Comparison of ENCODE assay signal across 8 cellular contexts in genomic region chr4:38889143-38889542, GRCh38. TPM values are rescaled to one million over a fixed set of nuclear protein-coding genes. Genes with fewer than 3 reads are reported as not detected.
DNase-seq lines count a peak whose midpoint lies in the region; ATAC-seq, FAIRE-seq and TF ChIP-seq lines count a peak whose summit lies in the region.

No MANE protein-coding gene starts in this region.

- TF ChIP-seq EP300 in GM12878 (IDR thresholded peaks at IDR 0.05; ENCODE audit: borderline replicate concordance in 1 of 2, control insufficient read depth in 1 of 2, low read depth in 2 of 2, low read length in 2 of 2): peak; percentile 68 to 86; a peak in 3 of 4 replicates

- H3K27me3 ChIP-seq in GM12878 (replicated peaks in 1 of 2; ENCODE audit: control insufficient read depth in 2 of 2, insufficient read depth in 2 of 2, low read length in 1 of 2) (no peaks in the 10 kb centered on the region), muscle layer of duodenum (ENCODE audit: low read depth, low read length) (no peaks in the 10 kb centered on the region)

- in situ Hi-C loops in GM12878 (cut with MboI): no loop called here

- H3K27ac ChIP-seq in GM12878 (ENCODE audit: control insufficient read depth, insufficient read depth) (peak overlapping the region; percentile 64; the same call in 1 of the 2 replicates), muscle layer of duodenum (ENCODE audit: low read length) (peak overlapping the region; percentile 68)

- ATAC-seq in HG03196 (IDR thresholded peaks at IDR 0.05; ENCODE audit: unreplicated experiment) (peak; percentile 62), GM12878 (peak; percentile 85), GM21423 (IDR thresholded peaks at IDR 0.05; ENCODE audit: unreplicated experiment) (no peak), GM19035 (IDR thresholded peaks at IDR 0.05; ENCODE audit: unreplicated experiment) (no peak)
- no peak for ATAC-seq in effector memory CD8-positive, alpha-beta T cell (replicated peaks)

- H3K36me3 ChIP-seq in GM12878 (ENCODE audit: control insufficient read depth in 2 of 2, insufficient read depth in 2 of 2, low read length in 1 of 2) (no peaks in the 10 kb centered on the region), muscle layer of duodenum (ENCODE audit: control insufficient read depth in 1 of 2, insufficient read depth in 2 of 2, low read length in 2 of 2) (peaks cover 11 to 16% of the 10 kb centered on the region in 2 donors)

- H4K20me1 ChIP-seq in GM12878 (ENCODE audit: control insufficient read depth, insufficient read depth): no peaks in the 10 kb centered on the region

- 95% methylated on average over 1 of the region's 1 CpG for WGBS in GM12878 (ENCODE audit: insufficient coverage, insufficient replicate concordance, low lambda C conversion rate, missing lambda C conversion rate)

- intact Hi-C loops in GM12878 (cut with micrococcal nuclease; ENCODE audit: unreplicated experiment): loop anchor here (2.0 kb wide), 1 partner anchor 28 kb away; no protein-coding TSS in a partner anchor

- no peaks in the 10 kb centered on the region for H3K4me1 Mint-ChIP-seq in effector memory CD8-positive, alpha-beta T cell (ENCODE audit: low read depth in 2 of 2)

- TF ChIP-seq POLR2A in GM12878 (IDR thresholded peaks at IDR 0.05; ENCODE audit: low read depth, low read length): no peak

- H3K4me1 ChIP-seq in GM12878 (ENCODE audit: control insufficient read depth, insufficient read depth, low read length): peaks cover 4% of the 10 kb centered on the region
- peaks cover 0 to 8% of the 10 kb centered on the region in 2 donors for H3K4me1 ChIP-seq in muscle layer of duodenum (ENCODE audit: control insufficient read depth in 1 of 2, insufficient read depth in 2 of 2, low read length in 2 of 2)

- H3K9me3 ChIP-seq in GM12878 (replicated peaks; ENCODE audit: control insufficient read depth, insufficient read depth, low read length) (no peaks in the 10 kb centered on the region), muscle layer of duodenum (ENCODE audit: control insufficient read depth in 1 of 2, low read length in 2 of 2) (no peaks in the 10 kb centered on the region)

- SMC1A ChIA-PET in GM12878 (lab: Charles Lee; ENCODE audit: uncharacterized antibody, unreplicated experiment): interaction anchor here (0.6 to 5.1 kb wide), 29 partner anchors 13 to 820 kb away, joined by 3 to 58 read pairs (median 4); partner anchors contain the start of genes FAM114A1, TLR1, TLR10 and TLR6

- H3K79me2 ChIP-seq in GM12878 (ENCODE audit: control insufficient read depth, insufficient read depth, low read length): no peaks in the 10 kb centered on the region

- H2AFZ ChIP-seq in GM12878 (ENCODE audit: control insufficient read depth, low read depth, low read length): peak overlapping the region; percentile 37; the same call in 1 of the 2 replicates

- POLR2A ChIA-PET in GM12878 (lab: Charles Lee) (interaction anchor here (0.6 to 3.2 kb wide), 20 partner anchors 9 to 911 kb away, joined by 3 to 21 read pairs (median 4); partner anchors contain the start of genes FAM114A1 and TLR1), HEK293T (lab: Yijun Ruan, JAX) (no interaction called here)

- RAD21 ChIA-PET in GM12878 (lab: Charles Lee; ENCODE audit: unreplicated experiment): interaction anchor here (0.6 to 4.1 kb wide), 23 partner anchors 8 to 709 kb away, joined by 3 to 43 read pairs (median 5); partner anchors contain the start of genes FAM114A1, TLR10 and TLR6

- CTCF ChIA-PET in GM12878 (lab: Yijun Ruan, JAX): interaction anchor here (0.7 to 7.9 kb wide), 18 partner anchors 10 to 710 kb away, joined by 3 to 100 read pairs (median 4); partner anchors contain the start of genes FAM114A1 and TLR10
- CTCF ChIA-PET in HEK293T (lab: Yijun Ruan, JAX): no interaction called here

- BruUV-seq in GM12878 (replicated peaks; lab: Mats Ljungman, UMichigan): no TSS peak

- H3K4me3 ChIP-seq in GM12878 (no peak overlapping the region), muscle layer of duodenum (ENCODE audit: low read depth in 1 of 2, low read length in 2 of 2) (peak overlapping the region in 1 of 2 donors; percentile 2)

- H3K27ac Mint-ChIP-seq in effector memory CD8-positive, alpha-beta T cell: peak overlapping the region in 1 of 2 donors; percentile 28

- peak; percentile 74 for FAIRE-seq in GM12878 (lab: Jason Lieb, UNC)

- H3K36me3 Mint-ChIP-seq in effector memory CD8-positive, alpha-beta T cell (ENCODE audit: insufficient read depth): peaks cover 3% of the 10 kb centered on the region

- no peak for TF ChIP-seq CTCF in GM12878 (IDR thresholded peaks at IDR 0.05 in 2 of 3, conservative IDR thresholded peaks at IDR 0.05 in 1 of 3; ENCODE audit: control insufficient read depth in 2 of 3, extremely low read depth in 1 of 3, insufficient read depth in 1 of 3, low read depth in 3 of 3, low read length in 3 of 3)

- no peak overlapping the region for H3K4me3 Mint-ChIP-seq in effector memory CD8-positive, alpha-beta T cell

- no peaks in the 10 kb centered on the region for H3K9me3 Mint-ChIP-seq in effector memory CD8-positive, alpha-beta T cell

- TF ChIP-seq RAD21 in GM12878 (IDR thresholded peaks at IDR 0.05; ENCODE audit: insufficient read depth, low read depth, low read length): no peak

- H3K27me3 Mint-ChIP-seq in effector memory CD8-positive, alpha-beta T cell: no peaks in the 10 kb centered on the region

- DNase-seq in EL (peak; percentile 74), GM12878 (ENCODE audit: low read depth, low spot score) (peak; percentile 58), HEK293T (ENCODE audit: extremely low spot score) (no peak)
- DNase-seq in effector memory CD8-positive, alpha-beta T cell: no peak

- H3K4me2 ChIP-seq in GM12878 (ENCODE audit: control insufficient read depth, insufficient read depth): no peak overlapping the region

- no peak overlapping the region for H3K9ac ChIP-seq in GM12878 (ENCODE audit: control insufficient read depth, insufficient read depth, low read length)

TF ChIP-seq in GM12878, 131 proteins besides CTCF, POLR2A, EP300 and RAD21 (continues in another document):
- TF ChIP-seq ESRRA (IDR thresholded peaks at IDR 0.05; ENCODE audit: low read length) (no peak), ATF2 (IDR thresholded peaks at IDR 0.05; ENCODE audit: low read length) (peak; percentile 66)

TF ChIP-seq in HEK293T, 16 proteins besides CTCF, POLR2A, EP300 and RAD21:
- TF ChIP-seq FOXK2 (IDR thresholded peaks at IDR 0.05) (no peak), BHLHE40 (IDR thresholded peaks at IDR 0.05; ENCODE audit: borderline replicate concordance) (no peak), SUZ12 (IDR thresholded peaks at IDR 0.05) (no peak), HDGF (IDR thresholded peaks at IDR 0.05; ENCODE audit: borderline replicate concordance) (no peak), SP1 (IDR thresholded peaks at IDR 0.05) (no peak)
- TF ChIP-seq, protein P1, sequence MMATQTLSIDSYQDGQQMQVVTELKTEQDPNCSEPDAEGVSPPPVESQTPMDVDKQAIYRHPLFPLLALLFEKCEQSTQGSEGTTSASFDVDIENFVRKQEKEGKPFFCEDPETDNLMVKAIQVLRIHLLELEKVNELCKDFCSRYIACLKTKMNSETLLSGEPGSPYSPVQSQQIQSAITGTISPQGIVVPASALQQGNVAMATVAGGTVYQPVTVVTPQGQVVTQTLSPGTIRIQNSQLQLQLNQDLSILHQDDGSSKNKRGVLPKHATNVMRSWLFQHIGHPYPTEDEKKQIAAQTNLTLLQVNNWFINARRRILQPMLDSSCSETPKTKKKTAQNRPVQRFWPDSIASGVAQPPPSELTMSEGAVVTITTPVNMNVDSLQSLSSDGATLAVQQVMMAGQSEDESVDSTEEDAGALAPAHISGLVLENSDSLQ (IDR thresholded peaks at IDR 0.05): no peak

RNA-seq across cellular contexts. Expression of gene FAM114A1, which starts 21.5 kb away (rescaled TPM):
- 34.8 and 41.1 TPM in 2 replicates for total RNA-seq in GM12878 (2013; cell fraction: nucleolus; rRNA removed)
- total RNA-seq in GM12878 (2014; rRNA removed) (4.0 and 4.1 TPM in 2 replicates), GM12878 (2014; rRNA removed; fragmentation: Illumina TruSeq; extraction: Trizol) (3.4 and 5.0 TPM in 2 replicates), GM12878 (2021) (5.0 and 5.4 TPM in 2 replicates)
- 2.2 TPM for polyA plus RNA-seq in GM12878 (2011; ENCODE audit: low read depth)
- polyA plus RNA-seq in GM12878 (2011; rRNA removed) (3.4 and 4.0 TPM in 2 replicates), GM12878 (2014; fragmentation: Illumina TruSeq; extraction: Trizol) (4.6 and 6.0 TPM in 2 replicates), GM12878 (2014; fragmentation: Nextera tagmentation; extraction: Ambion mirVana) (1 to 10 TPM; 1.3 to 1.9 TPM), GM12878 (2014; rRNA removed) (4.3 and 6.2 TPM in 2 replicates), GM12878 (2016; fragmentation: Nextera tagmentation; extraction: Ambion mirVana) (1 to 10 TPM; 2.5 to 3.8 TPM)
- 3.0 and 3.8 TPM in 2 replicates for polyA plus RNA-seq in GM12878 (2011; cell fraction: cytosol; rRNA removed)
- polyA plus RNA-seq in GM12878 (2011; cell fraction: nucleus; rRNA removed): 3.3 and 4.2 TPM in 2 replicates
- polyA plus RNA-seq in GM12878 (2012): 4.6 and 5.2 TPM in 2 replicates
- 2.0 and 3.6 TPM in 2 replicates for polyA minus RNA-seq in GM12878 (2011; rRNA and poly(A)+ RNA removed)
- 0.52 and 0.67 TPM in 2 replicates for polyA minus RNA-seq in GM12878 (2011; cell fraction: cytosol; rRNA and poly(A)+ RNA removed)
- 1.9 and 2.3 TPM in 2 replicates for polyA minus RNA-seq in GM12878 (2011; cell fraction: nucleus; rRNA and poly(A)+ RNA removed)

RNA-seq across cellular contexts. Expression of gene TLR6, which starts 32.5 kb away (rescaled TPM):
- total RNA-seq in GM12878 (2013; cell fraction: nucleolus; rRNA removed): 174 and 189 TPM in 2 replicates
- total RNA-seq in GM12878 (2014; rRNA removed): 15.4 and 18.1 TPM in 2 replicates
- 18.0 and 18.1 TPM in 2 replicates for total RNA-seq in GM12878 (2014; rRNA removed; fragmentation: Illumina TruSeq; extraction: Trizol)
- 19.1 and 22.4 TPM in 2 replicates for total RNA-seq in GM12878 (2021)
- 11.6 TPM for polyA plus RNA-seq in GM12878 (2011; ENCODE audit: low read depth)
- 49.4 and 72.4 TPM in 2 replicates for polyA plus RNA-seq in GM12878 (2011; rRNA removed)
- 13.1 and 18.0 TPM in 2 replicates for polyA plus RNA-seq in GM12878 (2011; cell fraction: cytosol; rRNA removed)
- 21.4 and 25.3 TPM in 2 replicates for polyA plus RNA-seq in GM12878 (2011; cell fraction: nucleus; rRNA removed)
- 11.8 and 14.3 TPM in 2 replicates for polyA plus RNA-seq in GM12878 (2012)
- polyA plus RNA-seq in GM12878 (2014; fragmentation: Illumina TruSeq; extraction: Trizol): 15.9 and 22.4 TPM in 2 replicates
- 1 to 10 TPM; 1.1 to 1.5 TPM for polyA plus RNA-seq in GM12878 (2014; fragmentation: Nextera tagmentation; extraction: Ambion mirVana)
- polyA plus RNA-seq in GM12878 (2014; rRNA removed): 8.3 and 9.6 TPM in 2 replicates
- 1 to 10 TPM; 2.3 to 2.9 TPM for polyA plus RNA-seq in GM12878 (2016; fragmentation: Nextera tagmentation; extraction: Ambion mirVana)
- polyA minus RNA-seq in GM12878 (2011; rRNA and poly(A)+ RNA removed): 61.3 and 91.4 TPM in 2 replicates
- polyA minus RNA-seq in GM12878 (2011; cell fraction: cytosol; rRNA and poly(A)+ RNA removed): 25.1 and 28.5 TPM in 2 replicates
- 28.3 and 34.2 TPM in 2 replicates for polyA minus RNA-seq in GM12878 (2011; cell fraction: nucleus; rRNA and poly(A)+ RNA removed)

Comparison
In these comparisons a context has a peak if more than half of its experiments do, and no peak if none do; other contexts are left out.
1. DNase-seq: peak in EL (single experiment) and GM12878 (single experiment); none in effector memory CD8-positive, alpha-beta T cell (0 of 3) and HEK293T (single experiment).
2. ATAC-seq: peak in HG03196 (single experiment) and GM12878 (single experiment); none in GM21423 (single experiment), effector memory CD8-positive, alpha-beta T cell (single experiment) and GM19035 (single experiment).